Comparison of ENCODE assay signal across 17 cellular contexts in genomic region chr18:58538604-58539386, GRCh38.
DNase-seq lines count a peak whose midpoint lies in the region; ATAC-seq and TF ChIP-seq lines count a peak whose summit lies in the region.
"Had no signal": no experiment of that assay in that cellular context is flagged by ENCODE, and none has a peak within 500 bp of the region (broad histone marks: within the 10 kb centered on the region; RNA-seq: fewer than 3 reads in every experiment).

No MANE protein-coding gene starts in this region.

- H3F3A ChIP-seq in SK-N-SH (replicated peaks; ENCODE audit: insufficient read depth) = peaks cover 20% of the 10 kb centered on the region

- H3K36me3 ChIP-seq in SK-N-SH (replicated peaks in 1 of 2; ENCODE audit: control insufficient read depth in 1 of 2, insufficient read depth in 2 of 2, low read length in 1 of 2) (peaks cover 9 to 10% of the 10 kb centered on the region in 2 experiments), hepatocyte (replicated peaks; ENCODE audit: insufficient read depth, low read depth) (no peaks in the 10 kb centered on the region), thyroid gland (no peaks in the 10 kb centered on the region)
- H3K36me3 ChIP-seq: tibial nerve had no signal

- no peak overlapping the region for H3K9ac ChIP-seq in SK-N-SH

- no peak overlapping the region for H3K27ac ChIP-seq in SK-N-SH (ENCODE audit: low read depth in 2 of 2, low read length in 1 of 2)
- H3K27ac ChIP-seq in hepatocyte = peak overlapping the region; percentile 86
- H3K27ac ChIP-seq in thyroid gland = no peak overlapping the region
- H3K27ac ChIP-seq: tibial nerve had no signal

- TF ChIP-seq EP300 in SK-N-SH (IDR thresholded peaks at IDR 0.05; ENCODE audit: borderline replicate concordance in 1 of 2, low read depth in 1 of 2, low read length in 1 of 2) = no peak

- no peak overlapping the region for H2AFZ ChIP-seq in SK-N-SH (ENCODE audit: low read depth)
- H2AFZ ChIP-seq in hepatocyte = no peak overlapping the region

- H3K4me1 ChIP-seq in SK-N-SH (ENCODE audit: control insufficient read depth in 1 of 2, insufficient read depth in 2 of 2, low read depth in 1 of 2, low read length in 1 of 2) (peaks cover 0 to 7% of the 10 kb centered on the region in 2 experiments; a peak in 2 of 4 replicates), hepatocyte (ENCODE audit: insufficient read depth) (peaks cover 18% of the 10 kb centered on the region), thyroid gland (peaks cover 0 to 3% of the 10 kb centered on the region in 2 donors)
- H3K4me1 ChIP-seq: tibial nerve had no signal

- H4K20me1 ChIP-seq in SK-N-SH (ENCODE audit: insufficient read depth) (no peaks in the 10 kb centered on the region), hepatocyte (ENCODE audit: insufficient read depth, poor library complexity, severe bottlenecking) (no peaks in the 10 kb centered on the region)

- no peak for TF ChIP-seq CTCF in SK-N-SH (IDR thresholded peaks at IDR 0.05)
- TF ChIP-seq CTCF in NB4 (IDR thresholded peaks at IDR 0.05; ENCODE audit: low read depth, low read length) = no peak
- no peak for TF ChIP-seq CTCF in hepatocyte (IDR thresholded peaks at IDR 0.05; ENCODE audit: poor library complexity)
- TF ChIP-seq CTCF in thyroid gland (IDR thresholded peaks at IDR 0.05) = no peak

- no peak overlapping the region for H3K4me2 ChIP-seq in SK-N-SH
- no peak overlapping the region for H3K4me2 ChIP-seq in hepatocyte

- CTCF ChIA-PET in SK-N-SH (lab: Yijun Ruan, JAX) = interaction anchor here (0.9 to 4.6 kb wide), 8 partner anchors 9 to 242 kb away, joined by 3 to 26 read pairs (median 4); no protein-coding TSS in a partner anchor

- POLR2A ChIA-PET in SK-N-SH (lab: Yijun Ruan, JAX) = no interaction called here

- H3K4me3 ChIP-seq in SK-N-SH (ENCODE audit: low read depth in 2 of 2, low read length in 1 of 2) (no peak overlapping the region), NB4 (ENCODE audit: low read depth, low read length) (no peak overlapping the region), hepatocyte (no peak overlapping the region), thyroid gland (replicated peaks in 1 of 3) (no peak overlapping the region)
- H3K4me3 ChIP-seq: tibial nerve had no signal

- ATAC-seq in SK-N-SH treated with all-trans-retinoic acid at 6 μM for 48 hours = no peak
- no peak for ATAC-seq in HG02884 (IDR thresholded peaks at IDR 0.05; ENCODE audit: unreplicated experiment)
- ATAC-seq in HG03457 (IDR thresholded peaks at IDR 0.05; ENCODE audit: unreplicated experiment) = no peak
- ATAC-seq: activated T-helper 17 cell treated with anti-CD3 and anti-CD28 coated beads, Interleukin-2, amount 50 U/mL, for 72 hours had no signal

- no peaks in the 10 kb centered on the region for H3K27me3 ChIP-seq in SK-N-SH (ENCODE audit: insufficient read depth)
- H3K27me3 ChIP-seq in hepatocyte = no peaks in the 10 kb centered on the region
- no peaks in the 10 kb centered on the region for H3K27me3 ChIP-seq in thyroid gland
- H3K27me3 ChIP-seq: tibial nerve had no signal

- no peak for TF ChIP-seq POLR2A in NB4 (IDR thresholded peaks at IDR 0.05; ENCODE audit: extremely low read depth, insufficient read length)
- TF ChIP-seq POLR2A in thyroid gland (IDR thresholded peaks at IDR 0.05) = no peak

- intact Hi-C loops in thyroid gland (cut with DNase I) = no loop called here

- TF ChIP-seq RAD21 in SK-N-SH (IDR thresholded peaks at IDR 0.05; ENCODE audit: low read length) = no peak

- no peaks in the 10 kb centered on the region for H3K9me2 ChIP-seq in SK-N-SH
- no peaks in the 10 kb centered on the region for H3K9me2 ChIP-seq in hepatocyte (replicated peaks; ENCODE audit: insufficient read depth)

- no peaks in the 10 kb centered on the region for H3K9me3 ChIP-seq in SK-N-SH
- no peaks in the 10 kb centered on the region for H3K9me3 ChIP-seq in hepatocyte (ENCODE audit: low read depth)
- H3K9me3 ChIP-seq in thyroid gland = no peaks in the 10 kb centered on the region
- H3K9me3 ChIP-seq: tibial nerve had no signal

- DNase-seq in SK-N-SH (no peak), NB4 (ENCODE audit: low read depth) (peak; percentile 7), hepatocyte (ENCODE audit: low spot score) (no peak), renal cortical epithelial cell (ENCODE audit: low read depth) (peak; percentile 71), thyroid gland (no peak)
- DNase-seq: caudate nucleus; COR-L47; GF-D8; mammary epithelial cell; NCI-H1694 treated with DMSO at 0.1 percent for 48 hours; NCI-H524 treated with DMSO at 0.1 percent for 48 hours; stimulated activated CD4-positive, alpha-beta T cell treated with anti-CD3 and anti-CD28 coated beads, Interleukin-4, amount 100 ng/mL, for 24 hours had no signal

- H3K79me2 ChIP-seq in SK-N-SH (ENCODE audit: insufficient read depth) (peaks cover 6% of the 10 kb centered on the region; the same call in 1 of the 2 replicates), hepatocyte (no peaks in the 10 kb centered on the region)

- WGBS in SK-N-SH (ENCODE audit: low lambda C conversion rate) = 79% methylated on average over 3 of the region's 3 CpGs
- 38% methylated on average over 3 of the region's 3 CpGs for WGBS in hepatocyte (ENCODE audit: low lambda C conversion rate, missing lambda C conversion rate)
- 71 to 77% methylated on average over 3 of the region's 3 CpGs for WGBS in thyroid gland, 2 donors

TF ChIP-seq in SK-N-SH, 30 proteins besides CTCF, POLR2A, EP300 and RAD21:
- peak; percentile 45 for TF ChIP-seq PBX3 (IDR thresholded peaks at IDR 0.05)
- no peak for TF ChIP-seq REST (IDR thresholded peaks at IDR 0.05; ENCODE audit: low read depth, low read length)

TF ChIP-seq in SK-N-SH treated with all-trans-retinoic acid at 6 μM for 48 hours, 23 proteins besides CTCF, POLR2A, EP300 and RAD21 (continues in another document):
- TF ChIP-seq ARNTL (CRISPR knock-in tag; IDR thresholded peaks at IDR 0.05; ENCODE audit: borderline replicate concordance, low read depth) (no peak), TSHZ2 (CRISPR knock-in tag; IDR thresholded peaks at IDR 0.05) (no peak), PPARA (CRISPR knock-in tag; IDR thresholded peaks at IDR 0.05; ENCODE audit: borderline replicate concordance) (no peak), TOX (CRISPR knock-in tag; IDR thresholded peaks at IDR 0.05; ENCODE audit: borderline replicate concordance) (no peak), OSR1 (CRISPR knock-in tag; IDR thresholded peaks at IDR 0.05) (no peak), ZFP3 (CRISPR knock-in tag; IDR thresholded peaks at IDR 0.05) (no peak), CSRNP3 (CRISPR knock-in tag; IDR thresholded peaks at IDR 0.05) (no peak), BACH2 (CRISPR knock-in tag; IDR thresholded peaks at IDR 0.05; ENCODE audit: borderline replicate concordance) (no peak), GLIS3 (CRISPR knock-in tag; IDR thresholded peaks at IDR 0.05) (no peak), CREB5 (CRISPR knock-in tag; IDR thresholded peaks at IDR 0.05; ENCODE audit: low read depth) (no peak), ZNF565 (CRISPR knock-in tag; conservative IDR thresholded peaks at IDR 0.05; ENCODE audit: low read depth) (no peak), RARB (CRISPR knock-in tag; IDR thresholded peaks at IDR 0.05) (no peak), ESRRG (CRISPR knock-in tag; IDR thresholded peaks at IDR 0.05) (no peak), TCF4 (CRISPR knock-in tag; IDR thresholded peaks at IDR 0.05; ENCODE audit: borderline replicate concordance) (no peak), ZC3H10 (CRISPR knock-in tag; IDR thresholded peaks at IDR 0.05) (no peak)

Comparison
In these comparisons a context has a peak if more than half of its experiments do, and no peak if none do; other contexts are left out.
1. DNase-seq: peak in NB4 (single experiment) and renal cortical epithelial cell (single experiment); none in SK-N-SH (single experiment), hepatocyte (single experiment) and thyroid gland (0 of 2).